In the genomic region with DNA sequence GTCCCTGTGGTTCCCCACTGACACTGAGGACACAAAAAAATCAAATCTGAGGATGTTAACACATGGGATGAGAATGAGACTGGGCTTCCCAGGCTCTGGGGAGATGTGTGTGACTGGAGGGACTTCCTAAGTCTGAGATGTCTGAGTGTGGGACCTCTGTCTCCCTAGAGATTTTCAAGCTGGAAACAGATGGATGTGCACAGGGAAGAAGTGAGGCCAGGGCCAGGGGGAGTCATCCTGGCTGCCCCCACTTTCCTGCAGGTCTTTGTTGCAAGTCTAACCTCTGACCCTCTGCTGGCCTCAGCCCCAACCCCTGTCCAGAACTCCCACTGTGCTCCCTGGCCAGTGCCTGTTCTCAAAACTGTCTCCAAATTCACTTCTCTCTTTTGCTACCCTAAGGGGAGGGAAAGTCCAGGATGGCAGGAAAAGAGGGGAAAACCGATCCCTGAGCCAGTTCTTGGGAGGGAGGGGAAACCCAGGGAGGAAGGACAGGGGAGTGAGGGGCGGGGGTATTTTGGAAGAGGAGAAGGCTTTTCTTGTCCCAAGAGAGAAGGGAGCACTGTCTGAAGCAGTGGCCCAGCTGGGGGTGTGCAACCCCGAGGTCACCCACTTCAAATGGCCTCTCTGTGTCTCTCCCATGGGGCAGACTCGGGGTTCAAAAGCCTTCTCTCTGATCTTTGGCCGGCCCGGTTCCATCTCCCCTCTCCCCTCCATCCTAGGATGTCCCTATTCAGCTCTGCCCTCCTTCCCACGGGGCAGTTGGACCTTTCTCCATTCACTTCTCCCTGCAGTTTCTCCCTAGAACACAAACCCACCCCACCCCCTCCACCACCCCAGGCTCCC, we compare ENCODE assay signal across 1 cellular context.
TF ChIP-seq lines count a peak whose summit lies in the region.

No MANE protein-coding gene starts in this region.

TF ChIP-seq in K562, 482 proteins besides CTCF, POLR2A, EP300 and RAD21 (continued from another document):
- TF ChIP-seq, protein P1, sequence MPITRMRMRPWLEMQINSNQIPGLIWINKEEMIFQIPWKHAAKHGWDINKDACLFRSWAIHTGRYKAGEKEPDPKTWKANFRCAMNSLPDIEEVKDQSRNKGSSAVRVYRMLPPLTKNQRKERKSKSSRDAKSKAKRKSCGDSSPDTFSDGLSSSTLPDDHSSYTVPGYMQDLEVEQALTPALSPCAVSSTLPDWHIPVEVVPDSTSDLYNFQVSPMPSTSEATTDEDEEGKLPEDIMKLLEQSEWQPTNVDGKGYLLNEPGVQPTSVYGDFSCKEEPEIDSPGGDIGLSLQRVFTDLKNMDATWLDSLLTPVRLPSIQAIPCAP (CRISPR knock-in tag; IDR thresholded peaks at IDR 0.05; ENCODE audit: borderline replicate concordance): no peak
- TF ChIP-seq ZNF584 (CRISPR knock-in tag; IDR thresholded peaks at IDR 0.05; ENCODE audit: low read depth) (no peak), CBFB (CRISPR knock-in tag; IDR thresholded peaks at IDR 0.05) (0 out of 2 replicates have a peak, but pooled peaks have one; percentile 40)
- TF ChIP-seq, protein P2, sequence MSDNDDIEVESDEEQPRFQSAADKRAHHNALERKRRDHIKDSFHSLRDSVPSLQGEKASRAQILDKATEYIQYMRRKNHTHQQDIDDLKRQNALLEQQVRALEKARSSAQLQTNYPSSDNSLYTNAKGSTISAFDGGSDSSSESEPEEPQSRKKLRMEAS (CRISPR knock-in tag; IDR thresholded peaks at IDR 0.05): peak; percentile 49; the same call in 1 of the 2 replicates
